ENCODE assay signal across 10 cellular contexts in the genomic region with DNA sequence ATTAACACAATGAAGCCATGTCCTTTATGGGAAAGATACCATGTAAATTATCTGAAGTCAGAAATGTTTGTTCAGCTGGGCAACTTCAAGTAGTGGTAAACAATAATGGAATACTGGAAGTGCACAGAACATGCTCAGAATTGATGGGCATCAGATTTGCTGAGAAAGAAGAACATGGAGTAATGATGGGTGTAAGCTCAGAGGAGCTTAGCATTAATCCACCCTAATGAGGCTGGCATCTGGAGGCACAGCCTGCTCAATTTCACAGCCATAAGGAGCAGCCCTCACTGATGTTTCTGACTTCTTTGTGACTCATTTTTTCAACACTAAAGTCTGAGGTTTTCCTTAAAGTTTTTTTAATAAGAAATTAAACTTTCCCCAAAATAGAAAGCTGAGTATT.
DNase-seq lines count a peak whose midpoint lies in the region; ATAC-seq and FAIRE-seq lines count a peak whose summit lies in the region.
"Had no signal": no experiment of that assay in that cellular context is flagged by ENCODE, and none has a peak within 500 bp of the region (broad histone marks: within the 10 kb centered on the region; RNA-seq: fewer than 3 reads in every experiment).

No MANE protein-coding gene starts in this region.

- peak; percentile 92 for FAIRE-seq in islet of Langerhans (lab: Jason Lieb, UNC)
- FAIRE-seq: endometrium had no signal

- ATAC-seq in HG02588 (IDR thresholded peaks at IDR 0.05; ENCODE audit: unreplicated experiment) = no peak

- in situ Hi-C loops in ACHN (cut with HindIII; ENCODE audit: low pct_ligation_motif_present, low pct_unique_long_range_greater_than_20kb, low sequenced_read_pairs) = no loop called here

- DNase-seq in DMS53 (lab: John Stamatoyannopoulos, UW) (peak; percentile 98), NCI-H1930 (lab: John Stamatoyannopoulos, UW) (peak; percentile 16 to 54), SHP77 (lab: John Stamatoyannopoulos, UW) (peak; percentile 85 to 87), ACHN (no peak), superior temporal gyrus (ENCODE audit: extremely low spot score) (no peak)
- no peak for DNase-seq in stimulated activated CD8-positive, alpha-beta memory T cell treated with anti-CD3 and anti-CD28 coated beads, Interleukin-4, amount 100 ng/mL, for 48 hours
- DNase-seq: Peyer's patch had no signal

Comparison
In these comparisons a context has a peak if more than half of its experiments do, and no peak if none do; other contexts are left out.
1. DNase-seq: peak in DMS53 (single experiment), NCI-H1930 (2 of 2) and SHP77 (2 of 2); none in ACHN (single experiment), stimulated activated CD8-positive, alpha-beta memory T cell treated with anti-CD3 and anti-CD28 coated beads, Interleukin-4, amount 100 ng/mL, for 48 hours (single experiment) and superior temporal gyrus (single experiment).